Comparison of ENCODE assay signal across 21 cellular contexts in genomic region chr2:232094883-232095282, GRCh38.
DNase-seq lines count a peak whose midpoint lies in the region; ATAC-seq, FAIRE-seq and TF ChIP-seq lines count a peak whose summit lies in the region.
"Had no signal": no experiment of that assay in that cellular context is flagged by ENCODE, and none has a peak within 500 bp of the region (broad histone marks: within the 10 kb centered on the region; RNA-seq: fewer than 3 reads in every experiment).

No MANE protein-coding gene starts in this region.

- peaks cover 5% of the 10 kb centered on the region for H4K20me1 ChIP-seq in astrocyte (ENCODE audit: insufficient read depth, low read length)
- H4K20me1 ChIP-seq: BLaER1 treated with 17β-estradiol and CSF1 and Interleukin-3, amounts not matched to agents 10 nM and 100 nM had no signal

- H3K27ac ChIP-seq in astrocyte (ENCODE audit: low read depth, low read length) (no peak overlapping the region), small intestine (ENCODE audit: low read depth in 1 of 2, low read length in 1 of 2) (no peak overlapping the region), SJCRH30 (no peak overlapping the region)
- H3K27ac ChIP-seq: 22Rv1; A549; BLaER1 treated with 17β-estradiol and CSF1 and Interleukin-3, amounts not matched to agents 10 nM and 100 nM; C4-2B had no signal

- peaks cover 15 to 38% of the 10 kb centered on the region in 2 donors for H3K36me3 Mint-ChIP-seq in activated T-cell treated with anti-CD3 and anti-CD28 coated beads, Interleukin-2, amount 50 U/mL, for 72 hours (ENCODE audit: insufficient read depth in 2 of 2)
- peaks cover 26% of the 10 kb centered on the region for H3K36me3 Mint-ChIP-seq in astrocyte (ENCODE audit: low read depth, unreplicated experiment)

- no peak overlapping the region for H3K4me2 ChIP-seq in astrocyte (ENCODE audit: low read length)
- H3K4me2 ChIP-seq: A549; BLaER1 treated with 17β-estradiol and CSF1 and Interleukin-3, amounts not matched to agents 10 nM and 100 nM had no signal

- H3K4me3 ChIP-seq in astrocyte (ENCODE audit: insufficient read depth, low read depth, low read length): no peak overlapping the region
- H3K4me3 ChIP-seq in small intestine (ENCODE audit: low read depth in 1 of 2, low read length in 2 of 2): no peak overlapping the region
- H3K4me3 ChIP-seq in SJCRH30: no peak overlapping the region
- H3K4me3 ChIP-seq: A549; BLaER1 treated with 17β-estradiol and CSF1 and Interleukin-3, amounts not matched to agents 10 nM and 100 nM had no signal

- DNase-seq in activated T-cell treated with anti-CD3 and anti-CD28 coated beads, Interleukin-2, amount 50 U/mL, for 72 hours: no peak
- no peak for DNase-seq in activated T-cell treated with anti-CD3 and anti-CD28 coated beads, Interleukin-2, amount 50 U/mL, for 48 hours
- DNase-seq in astrocyte (ENCODE audit: low read depth) (no peak), small intestine (no peak), HCEC 1CT (no peak), SJCRH30 (no peak)
- DNase-seq: AML-193; Caco-2; Calu3; CD4-positive, alpha-beta T cell; CD8-positive, alpha-beta T cell; DMS79 treated with DMSO at 0.1 percent for 48 hours; GF-D8 had no signal

- peaks cover 5 to 16% of the 10 kb centered on the region in 2 donors for H3K9me3 Mint-ChIP-seq in activated T-cell treated with anti-CD3 and anti-CD28 coated beads, Interleukin-2, amount 50 U/mL, for 72 hours
- H3K9me3 Mint-ChIP-seq in astrocyte (ENCODE audit: unreplicated experiment): peaks cover 13% of the 10 kb centered on the region

- no peaks in the 10 kb centered on the region for H3K27me3 Mint-ChIP-seq in activated T-cell treated with anti-CD3 and anti-CD28 coated beads, Interleukin-2, amount 50 U/mL, for 72 hours (ENCODE audit: low read depth)
- H3K27me3 Mint-ChIP-seq in astrocyte (ENCODE audit: low read depth, unreplicated experiment): no peaks in the 10 kb centered on the region
- H3K27me3 Mint-ChIP-seq: B cell; CD4-positive, alpha-beta T cell had no signal

- H3K27ac Mint-ChIP-seq in activated T-cell treated with anti-CD3 and anti-CD28 coated beads, Interleukin-2, amount 50 U/mL, for 72 hours: peak overlapping the region; percentile 59
- no peak overlapping the region for H3K27ac Mint-ChIP-seq in astrocyte (ENCODE audit: unreplicated experiment)
- H3K27ac Mint-ChIP-seq: B cell; CD4-positive, alpha-beta T cell; CD8-positive, alpha-beta T cell had no signal

- no peak overlapping the region for H3K4me3 Mint-ChIP-seq in activated T-cell treated with anti-CD3 and anti-CD28 coated beads, Interleukin-2, amount 50 U/mL, for 72 hours
- H3K4me3 Mint-ChIP-seq in astrocyte (ENCODE audit: unreplicated experiment): no peak overlapping the region
- H3K4me3 Mint-ChIP-seq: B cell; CD4-positive, alpha-beta T cell; CD8-positive, alpha-beta T cell had no signal

- H2AFZ ChIP-seq in astrocyte (ENCODE audit: low read depth, low read length): no peak overlapping the region

- no peak for ATAC-seq in activated T-cell treated with anti-CD3 and anti-CD28 coated beads, Interleukin-2, amount 50 U/mL, for 72 hours (replicated peaks in 1 of 2)
- ATAC-seq: A549; CD8-positive, alpha-beta T cell had no signal

- H3K9me3 ChIP-seq in astrocyte (ENCODE audit: insufficient read depth, low read depth, low read length): no peaks in the 10 kb centered on the region
- H3K9me3 ChIP-seq in small intestine (ENCODE audit: control insufficient read depth, low read depth): no peaks in the 10 kb centered on the region
- H3K9me3 ChIP-seq in SJCRH30 (replicated peaks): peaks cover 17% of the 10 kb centered on the region
- H3K9me3 ChIP-seq: A549, Caco-2 had no signal

- H3K36me3 ChIP-seq in astrocyte (ENCODE audit: insufficient read depth, low read length) (no peaks in the 10 kb centered on the region), small intestine (ENCODE audit: control insufficient read depth in 2 of 2, insufficient read depth in 2 of 2, low read length in 2 of 2) (peaks cover 0 to 6% of the 10 kb centered on the region in 2 donors), SJCRH30 (peaks cover 4% of the 10 kb centered on the region)

- no peaks in the 10 kb centered on the region for H3K79me2 ChIP-seq in astrocyte (ENCODE audit: insufficient read depth, low read length)

- H3K9ac ChIP-seq in astrocyte (ENCODE audit: low read length): no peak overlapping the region
- H3K9ac ChIP-seq: BLaER1 treated with 17β-estradiol and CSF1 and Interleukin-3, amounts not matched to agents 10 nM and 100 nM had no signal

- peak; percentile 34 for FAIRE-seq in astrocyte (lab: Jason Lieb, UNC)
- peak; percentile 5 for FAIRE-seq in small intestine (lab: Jason Lieb, UNC)
- FAIRE-seq: D721Med, GM12891, GM18507 had no signal

- no peaks in the 10 kb centered on the region for H3K4me1 Mint-ChIP-seq in activated T-cell treated with anti-CD3 and anti-CD28 coated beads, Interleukin-2, amount 50 U/mL, for 72 hours (ENCODE audit: low read depth)
- no peaks in the 10 kb centered on the region for H3K4me1 Mint-ChIP-seq in astrocyte (ENCODE audit: low read depth, unreplicated experiment)
- H3K4me1 Mint-ChIP-seq: B cell had no signal

- H3K27me3 ChIP-seq in astrocyte (ENCODE audit: insufficient read depth, low read length) (no peaks in the 10 kb centered on the region), small intestine (ENCODE audit: control insufficient read depth in 2 of 2, insufficient read depth in 2 of 2, low read length in 2 of 2) (no peaks in the 10 kb centered on the region), SJCRH30 (no peaks in the 10 kb centered on the region)
- H3K27me3 ChIP-seq: BLaER1 treated with 17β-estradiol and CSF1 and Interleukin-3, amounts not matched to agents 10 nM and 100 nM had no signal

- TF ChIP-seq CTCF in astrocyte (IDR thresholded peaks at IDR 0.05; ENCODE audit: insufficient read depth, low read depth, low read length): no peak

- H3K4me1 ChIP-seq in astrocyte (ENCODE audit: insufficient read depth, low read length) (no peaks in the 10 kb centered on the region), small intestine (ENCODE audit: control insufficient read depth in 2 of 2, insufficient read depth in 1 of 2, low read depth in 1 of 2, low read length in 1 of 2) (no peaks in the 10 kb centered on the region), SJCRH30 (no peaks in the 10 kb centered on the region; the same call in 1 of the 2 replicates)
- H3K4me1 ChIP-seq: A549; BLaER1 treated with 17β-estradiol and CSF1 and Interleukin-3, amounts not matched to agents 10 nM and 100 nM; Caco-2 had no signal
